In the genomic region with DNA sequence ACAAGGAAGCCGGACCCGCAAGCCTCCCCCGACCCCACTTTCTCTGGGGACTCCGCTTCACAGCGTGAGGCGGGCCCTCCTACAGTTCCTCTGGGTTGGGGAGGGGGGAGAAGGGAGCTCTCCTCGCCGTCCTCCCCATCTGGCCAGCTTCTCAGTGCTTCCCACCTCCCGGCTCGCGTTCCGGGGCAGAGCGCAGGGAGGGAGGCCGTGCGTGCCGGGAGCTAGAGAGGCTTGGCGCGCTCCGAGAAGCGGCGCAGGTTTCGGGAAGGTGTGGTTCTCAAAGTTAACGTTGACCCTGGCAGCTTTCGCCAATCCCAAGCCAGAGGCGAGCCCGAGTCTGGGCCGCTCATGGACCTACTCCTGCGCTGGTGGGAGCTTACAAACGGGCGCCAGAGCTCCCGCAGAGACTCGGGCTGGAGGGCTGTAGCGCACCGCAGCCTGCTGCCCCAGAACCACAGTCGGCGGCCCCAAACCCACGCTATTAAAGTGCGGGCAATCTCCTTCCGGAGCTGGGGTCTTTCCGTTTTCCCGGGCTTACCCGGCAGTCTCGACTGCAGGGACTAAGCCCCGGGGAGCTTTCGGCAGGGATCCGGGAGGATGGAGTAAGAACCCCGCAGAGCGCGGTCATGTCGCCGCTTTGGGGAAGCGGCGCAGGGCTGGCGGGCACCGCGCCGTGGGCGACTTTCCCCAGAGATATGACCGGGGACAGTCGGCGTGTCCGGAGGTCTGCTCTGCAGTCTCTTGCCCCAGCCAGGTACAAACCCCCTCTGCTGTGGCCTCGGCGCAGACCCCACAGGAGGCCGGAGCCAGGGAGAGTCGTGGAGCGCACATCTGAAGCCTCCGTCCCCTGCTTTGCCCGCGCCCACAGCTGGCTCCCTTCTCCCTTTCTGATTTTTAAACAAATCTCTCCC, we compare ENCODE assay signal across 10 cellular contexts. TPM values are rescaled to one million over a fixed set of nuclear protein-coding genes. Genes with fewer than 3 reads are reported as not detected.
DNase-seq lines count a peak whose midpoint lies in the region; ATAC-seq and TF ChIP-seq lines count a peak whose summit lies in the region.
"Had no signal": no experiment of that assay in that cellular context is flagged by ENCODE, and none has a peak within 500 bp of the region (broad histone marks: within the 10 kb centered on the region; RNA-seq: fewer than 3 reads in every experiment).

No MANE protein-coding gene starts in this region.

- H3K4me1 Mint-ChIP-seq in T-cell: peaks cover 0 to 3% (median 0%) of the 10 kb centered on the region in 3 donors
- H3K4me1 Mint-ChIP-seq: IgD-negative memory B cell had no signal

- peaks cover 21 to 37% of the 10 kb centered on the region in 2 donors for H3K27me3 Mint-ChIP-seq in T-cell

- H3K27ac Mint-ChIP-seq in T-cell: no peak overlapping the region
- H3K27ac Mint-ChIP-seq: IgD-negative memory B cell had no signal

- CTCF ChIA-PET in T-cell (lab: Charles Lee): no interaction called here

- DNase-seq in EH (ENCODE audit: low read depth) (peak; percentile 41), anterior cingulate cortex (lab: John Stamatoyannopoulos, UW) (peak in 32 of 58 donors; percentile 9 to 68 (median 40)), retina (peak; percentile 87), T-cell (no peak), body of pancreas (no peak)
- no peak for DNase-seq in activated naive CD4-positive, alpha-beta T cell treated with anti-CD3 and anti-CD28 coated beads, Interleukin-2, amount 50 U/mL, for 16 hours

- no peaks in the 10 kb centered on the region for H3K9me3 ChIP-seq in body of pancreas

- no peak for TF ChIP-seq CTCF in body of pancreas (IDR thresholded peaks at IDR 0.05)

- 1 to 3% methylated on average over 29 to 70 of the region's 70 CpGs for WGBS in body of pancreas, 2 donors

- no peaks in the 10 kb centered on the region for H3K36me3 Mint-ChIP-seq in T-cell
- H3K36me3 Mint-ChIP-seq: IgD-negative memory B cell had no signal

- no peaks in the 10 kb centered on the region for H3K36me3 ChIP-seq in body of pancreas (replicated peaks in 1 of 2; ENCODE audit: insufficient read depth in 1 of 2, low read depth in 2 of 2)

- peaks cover 0 to 6% of the 10 kb centered on the region in 2 donors for H3K27me3 ChIP-seq in body of pancreas

- TF ChIP-seq POLR2A in body of pancreas (IDR thresholded peaks at IDR 0.05): no peak

- ATAC-seq in T-cell (replicated peaks in 1 of 4) (no peak), HG02759 (IDR thresholded peaks at IDR 0.05; ENCODE audit: unreplicated experiment) (no peak), body of pancreas (no peak)
- ATAC-seq: GM12878 had no signal

- peaks cover 24% of the 10 kb centered on the region for H3K4me1 ChIP-seq in body of pancreas

- intact Hi-C loops in body of pancreas (cut with DNase I): no loop called here

- H3K9me3 Mint-ChIP-seq in T-cell: no peaks in the 10 kb centered on the region

- peak overlapping the region in 2 of 4 donors; percentile 18 to 24 for H3K27ac ChIP-seq in body of pancreas

- H3K4me3 ChIP-seq in iPS-11a (ENCODE audit: low read depth, low read length): peak overlapping the region; percentile 65
- H3K4me3 ChIP-seq in body of pancreas: no peak overlapping the region
- H3K4me3 ChIP-seq: GM12878 had no signal

- no peak overlapping the region for H3K4me3 Mint-ChIP-seq in T-cell
- H3K4me3 Mint-ChIP-seq: IgD-negative memory B cell had no signal

- POLR2A ChIA-PET in T-cell (lab: Charles Lee): no interaction called here

RNA-seq across cellular contexts. Expression of gene CDH11, which starts 0.8 kb away (rescaled TPM):
- total RNA-seq in T-cell: 1 to 10 TPM in 1 of 5 donors, under 1 TPM in 2, not detected in 2; 0.10 to 1.1 (median 0.53) TPM
- total RNA-seq in body of pancreas: 10 to 100 TPM in 1 of 2 donors, 1 to 10 TPM in 1; 8.6 to 17.6 TPM

Comparison
In these comparisons a context has a peak if more than half of its experiments do, and no peak if none do; other contexts are left out.
1. DNase-seq: peak in EH (single experiment), anterior cingulate cortex (32 of 58) and retina (single experiment); none in T-cell (0 of 34), body of pancreas (0 of 4) and activated naive CD4-positive, alpha-beta T cell treated with anti-CD3 and anti-CD28 coated beads, Interleukin-2, amount 50 U/mL, for 16 hours (single experiment).
2. RNA of gene CDH11, which starts 0.8 kb away (total RNA-seq): 8.6 to 17.6 TPM in body of pancreas; 0.10 to 1.1 TPM in T-cell; every median in the first group is over 4 times any median in the second.